1 cellular context compared by ENCODE assay signal in the genomic region with DNA sequence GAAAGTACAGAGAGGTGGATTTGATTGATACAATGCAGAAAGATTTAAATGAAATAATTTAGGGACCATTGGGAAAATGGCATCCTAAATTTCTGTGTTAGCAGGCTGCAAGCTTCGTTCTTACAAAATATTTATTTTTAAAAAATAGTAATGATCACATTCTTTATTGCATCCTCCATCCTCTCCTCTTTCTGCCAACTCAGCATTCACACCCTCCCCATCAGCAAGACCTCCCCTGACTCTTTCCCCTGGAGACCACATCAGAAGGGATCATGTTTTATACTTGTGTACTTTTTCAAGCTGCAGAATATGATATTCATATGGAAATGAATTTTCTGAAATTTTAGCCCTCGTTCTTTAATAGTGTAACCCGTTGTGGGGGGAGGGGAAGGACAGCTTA.
TF ChIP-seq lines count a peak whose summit lies in the region.

No MANE protein-coding gene starts in this region.

TF ChIP-seq in SK-N-SH, 30 proteins besides CTCF, POLR2A, EP300 and RAD21 (continued from another document):
- no peak for TF ChIP-seq REST (IDR thresholded peaks at IDR 0.05; ENCODE audit: low read depth, low read length)
- no peak for TF ChIP-seq TCF12 (IDR thresholded peaks at IDR 0.05)
- no peak for TF ChIP-seq NRF1 (IDR thresholded peaks at IDR 0.05; ENCODE audit: low read depth, low read length)
- no peak for TF ChIP-seq IRF3 (IDR thresholded peaks at IDR 0.05; ENCODE audit: low read depth, low read length)
- TF ChIP-seq SIN3A (IDR thresholded peaks at IDR 0.05; ENCODE audit: borderline replicate concordance, low read depth, low read length): no peak
- TF ChIP-seq, protein P1, sequence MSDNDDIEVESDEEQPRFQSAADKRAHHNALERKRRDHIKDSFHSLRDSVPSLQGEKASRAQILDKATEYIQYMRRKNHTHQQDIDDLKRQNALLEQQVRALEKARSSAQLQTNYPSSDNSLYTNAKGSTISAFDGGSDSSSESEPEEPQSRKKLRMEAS (IDR thresholded peaks at IDR 0.05; ENCODE audit: low read depth): no peak
- TF ChIP-seq CHD2 (IDR thresholded peaks at IDR 0.05; ENCODE audit: low read length, partially characterized antibody): no peak
- no peak for TF ChIP-seq RCOR1 (IDR thresholded peaks at IDR 0.05; ENCODE audit: low read length)
- TF ChIP-seq FOXM1 (IDR thresholded peaks at IDR 0.05; ENCODE audit: low read depth): no peak
- TF ChIP-seq EZH2phosphoT487 (IDR thresholded peaks at IDR 0.05; ENCODE audit: borderline replicate concordance, low read depth): no peak
- no peak for TF ChIP-seq ELF1 (IDR thresholded peaks at IDR 0.05)
- no peak for TF ChIP-seq GATA2 (CRISPR knock-in tag; IDR thresholded peaks at IDR 0.05)
